1 cellular context compared by ENCODE assay signal in genomic region chr12:110449799-110450497, GRCh38.
TF ChIP-seq lines count a peak whose summit lies in the region.

ARPC3 (minus strand) TSS chr12:110450337; CDS start chr12:110450260, 77 bp downstream.

TF ChIP-seq in GM12878, 131 proteins besides CTCF, POLR2A, EP300 and RAD21 (continued from another document):
- peak; percentile 59 for TF ChIP-seq RUNX3 (IDR thresholded peaks at IDR 0.05; ENCODE audit: low read length)
- TF ChIP-seq NBN (IDR thresholded peaks at IDR 0.05) = peak; percentile 82
- peak; percentile 43; the same call in 1 of the 2 replicates for TF ChIP-seq CHD2 (IDR thresholded peaks at IDR 0.05; ENCODE audit: borderline replicate concordance, low read depth, low read length)
- no peak for TF ChIP-seq CHD1 (IDR thresholded peaks at IDR 0.05; ENCODE audit: low read depth, low read length)
- peak; percentile 48; the same call in 1 of the 2 replicates for TF ChIP-seq HCFC1 (IDR thresholded peaks at IDR 0.05; ENCODE audit: low read length)
- peak; percentile 73; the same call in 1 of the 2 replicates for TF ChIP-seq PAX5 (IDR thresholded peaks at IDR 0.05; ENCODE audit: borderline replicate concordance, low read depth, low read length)
- TF ChIP-seq BCL11A (IDR thresholded peaks at IDR 0.05; ENCODE audit: low read depth, low read length) = no peak
- TF ChIP-seq, protein P1, sequence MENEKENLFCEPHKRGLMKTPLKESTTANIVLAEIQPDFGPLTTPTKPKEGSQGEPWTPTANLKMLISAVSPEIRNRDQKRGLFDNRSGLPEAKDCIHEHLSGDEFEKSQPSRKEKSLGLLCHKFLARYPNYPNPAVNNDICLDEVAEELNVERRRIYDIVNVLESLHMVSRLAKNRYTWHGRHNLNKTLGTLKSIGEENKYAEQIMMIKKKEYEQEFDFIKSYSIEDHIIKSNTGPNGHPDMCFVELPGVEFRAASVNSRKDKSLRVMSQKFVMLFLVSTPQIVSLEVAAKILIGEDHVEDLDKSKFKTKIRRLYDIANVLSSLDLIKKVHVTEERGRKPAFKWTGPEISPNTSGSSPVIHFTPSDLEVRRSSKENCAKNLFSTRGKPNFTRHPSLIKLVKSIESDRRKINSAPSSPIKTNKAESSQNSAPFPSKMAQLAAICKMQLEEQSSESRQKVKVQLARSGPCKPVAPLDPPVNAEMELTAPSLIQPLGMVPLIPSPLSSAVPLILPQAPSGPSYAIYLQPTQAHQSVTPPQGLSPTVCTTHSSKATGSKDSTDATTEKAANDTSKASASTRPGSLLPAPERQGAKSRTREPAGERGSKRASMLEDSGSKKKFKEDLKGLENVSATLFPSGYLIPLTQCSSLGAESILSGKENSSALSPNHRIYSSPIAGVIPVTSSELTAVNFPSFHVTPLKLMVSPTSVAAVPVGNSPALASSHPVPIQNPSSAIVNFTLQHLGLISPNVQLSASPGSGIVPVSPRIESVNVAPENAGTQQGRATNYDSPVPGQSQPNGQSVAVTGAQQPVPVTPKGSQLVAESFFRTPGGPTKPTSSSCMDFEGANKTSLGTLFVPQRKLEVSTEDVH (IDR thresholded peaks at IDR 0.05; ENCODE audit: low read depth, partially characterized antibody) = peak; percentile 81
- 0 out of 2 replicates have a peak, but pooled peaks have one; percentile 13 for TF ChIP-seq NR2F1 (conservative IDR thresholded peaks at IDR 0.05)
- TF ChIP-seq EED (IDR thresholded peaks at IDR 0.05; ENCODE audit: low read depth) = no peak; the same call in 1 of the 2 replicates
- no peak; the same call in 1 of the 2 replicates for TF ChIP-seq TARDBP (IDR thresholded peaks at IDR 0.05; ENCODE audit: borderline replicate concordance)
- no peak for TF ChIP-seq CBX3 (IDR thresholded peaks at IDR 0.05; ENCODE audit: borderline replicate concordance, low read depth)
- no peak for TF ChIP-seq SREBF1 (IDR thresholded peaks at IDR 0.05; ENCODE audit: low read length)
- TF ChIP-seq SPI1 (IDR thresholded peaks at IDR 0.05; ENCODE audit: borderline replicate concordance, insufficient read depth, low read depth, low read length) = peak; percentile 92
- peak; percentile 54; the same call in 1 of the 2 replicates for TF ChIP-seq BACH1 (IDR thresholded peaks at IDR 0.05; ENCODE audit: borderline replicate concordance)
- TF ChIP-seq RFX5 (IDR thresholded peaks at IDR 0.05; ENCODE audit: low read depth, low read length) = 0 out of 2 replicates have a peak, but pooled peaks have one; percentile 10
- TF ChIP-seq BRCA1 (IDR thresholded peaks at IDR 0.05; ENCODE audit: low read depth, low read length) = no peak
- TF ChIP-seq, protein P2, sequence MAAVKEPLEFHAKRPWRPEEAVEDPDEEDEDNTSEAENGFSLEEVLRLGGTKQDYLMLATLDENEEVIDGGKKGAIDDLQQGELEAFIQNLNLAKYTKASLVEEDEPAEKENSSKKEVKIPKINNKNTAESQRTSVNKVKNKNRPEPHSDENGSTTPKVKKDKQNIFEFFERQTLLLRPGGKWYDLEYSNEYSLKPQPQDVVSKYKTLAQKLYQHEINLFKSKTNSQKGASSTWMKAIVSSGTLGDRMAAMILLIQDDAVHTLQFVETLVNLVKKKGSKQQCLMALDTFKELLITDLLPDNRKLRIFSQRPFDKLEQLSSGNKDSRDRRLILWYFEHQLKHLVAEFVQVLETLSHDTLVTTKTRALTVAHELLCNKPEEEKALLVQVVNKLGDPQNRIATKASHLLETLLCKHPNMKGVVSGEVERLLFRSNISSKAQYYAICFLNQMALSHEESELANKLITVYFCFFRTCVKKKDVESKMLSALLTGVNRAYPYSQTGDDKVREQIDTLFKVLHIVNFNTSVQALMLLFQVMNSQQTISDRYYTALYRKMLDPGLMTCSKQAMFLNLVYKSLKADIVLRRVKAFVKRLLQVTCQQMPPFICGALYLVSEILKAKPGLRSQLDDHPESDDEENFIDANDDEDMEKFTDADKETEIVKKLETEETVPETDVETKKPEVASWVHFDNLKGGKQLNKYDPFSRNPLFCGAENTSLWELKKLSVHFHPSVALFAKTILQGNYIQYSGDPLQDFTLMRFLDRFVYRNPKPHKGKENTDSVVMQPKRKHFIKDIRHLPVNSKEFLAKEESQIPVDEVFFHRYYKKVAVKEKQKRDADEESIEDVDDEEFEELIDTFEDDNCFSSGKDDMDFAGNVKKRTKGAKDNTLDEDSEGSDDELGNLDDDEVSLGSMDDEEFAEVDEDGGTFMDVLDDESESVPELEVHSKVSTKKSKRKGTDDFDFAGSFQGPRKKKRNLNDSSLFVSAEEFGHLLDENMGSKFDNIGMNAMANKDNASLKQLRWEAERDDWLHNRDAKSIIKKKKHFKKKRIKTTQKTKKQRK (IDR thresholded peaks at IDR 0.05; ENCODE audit: low read depth, low read length) = no peak
- TF ChIP-seq SMC3 (IDR thresholded peaks at IDR 0.05; ENCODE audit: borderline replicate concordance, low read length) = peak; percentile 70
- TF ChIP-seq ASH2L (IDR thresholded peaks at IDR 0.05; ENCODE audit: borderline replicate concordance, low read depth) = 0 out of 2 replicates have a peak, but pooled peaks have one; percentile 41
- peak; percentile 93; the same call in 1 of the 2 replicates for TF ChIP-seq HDGF (IDR thresholded peaks at IDR 0.05)
- TF ChIP-seq, protein P3, sequence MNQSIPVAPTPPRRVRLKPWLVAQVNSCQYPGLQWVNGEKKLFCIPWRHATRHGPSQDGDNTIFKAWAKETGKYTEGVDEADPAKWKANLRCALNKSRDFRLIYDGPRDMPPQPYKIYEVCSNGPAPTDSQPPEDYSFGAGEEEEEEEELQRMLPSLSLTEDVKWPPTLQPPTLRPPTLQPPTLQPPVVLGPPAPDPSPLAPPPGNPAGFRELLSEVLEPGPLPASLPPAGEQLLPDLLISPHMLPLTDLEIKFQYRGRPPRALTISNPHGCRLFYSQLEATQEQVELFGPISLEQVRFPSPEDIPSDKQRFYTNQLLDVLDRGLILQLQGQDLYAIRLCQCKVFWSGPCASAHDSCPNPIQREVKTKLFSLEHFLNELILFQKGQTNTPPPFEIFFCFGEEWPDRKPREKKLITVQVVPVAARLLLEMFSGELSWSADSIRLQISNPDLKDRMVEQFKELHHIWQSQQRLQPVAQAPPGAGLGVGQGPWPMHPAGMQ (IDR thresholded peaks at IDR 0.05; ENCODE audit: borderline replicate concordance) = no peak
- TF ChIP-seq MYB (IDR thresholded peaks at IDR 0.05; ENCODE audit: borderline replicate concordance, low read depth, low read length) = no peak
- TF ChIP-seq DPF2 (IDR thresholded peaks at IDR 0.05) = peak; percentile 55; the same call in 1 of the 2 replicates
- TF ChIP-seq JUND (IDR thresholded peaks at IDR 0.05; ENCODE audit: low read depth, low read length) = no peak
- peak; percentile 61 for TF ChIP-seq SP1 (IDR thresholded peaks at IDR 0.05; ENCODE audit: low read depth, low read length)
- TF ChIP-seq FOXK2 (IDR thresholded peaks at IDR 0.05) = no peak
- TF ChIP-seq CREB1 (IDR thresholded peaks at IDR 0.05; ENCODE audit: low read depth) = peak; percentile 78
- TF ChIP-seq POU2F2 (IDR thresholded peaks at IDR 0.05; ENCODE audit: borderline replicate concordance, low read depth, low read length) = peak; percentile 48; the same call in 1 of the 3 replicates
- TF ChIP-seq SRF (IDR thresholded peaks at IDR 0.05; ENCODE audit: low read depth in 2 of 2, low read length in 2 of 2) = peak in 1 of 2 experiments; percentile 62; a peak in 2 of 4 replicates
- TF ChIP-seq RAD51 (IDR thresholded peaks at IDR 0.05) = no peak
- TF ChIP-seq TAF1 (IDR thresholded peaks at IDR 0.05; ENCODE audit: borderline replicate concordance, low read depth, low read length) = peak; percentile 81
- TF ChIP-seq SMAD1 (IDR thresholded peaks at IDR 0.05; ENCODE audit: low read depth, partially characterized antibody) = peak; percentile 45
- peak; percentile 62 for TF ChIP-seq KLF5 (IDR thresholded peaks at IDR 0.05; ENCODE audit: partially characterized antibody)
- TF ChIP-seq, protein P4, sequence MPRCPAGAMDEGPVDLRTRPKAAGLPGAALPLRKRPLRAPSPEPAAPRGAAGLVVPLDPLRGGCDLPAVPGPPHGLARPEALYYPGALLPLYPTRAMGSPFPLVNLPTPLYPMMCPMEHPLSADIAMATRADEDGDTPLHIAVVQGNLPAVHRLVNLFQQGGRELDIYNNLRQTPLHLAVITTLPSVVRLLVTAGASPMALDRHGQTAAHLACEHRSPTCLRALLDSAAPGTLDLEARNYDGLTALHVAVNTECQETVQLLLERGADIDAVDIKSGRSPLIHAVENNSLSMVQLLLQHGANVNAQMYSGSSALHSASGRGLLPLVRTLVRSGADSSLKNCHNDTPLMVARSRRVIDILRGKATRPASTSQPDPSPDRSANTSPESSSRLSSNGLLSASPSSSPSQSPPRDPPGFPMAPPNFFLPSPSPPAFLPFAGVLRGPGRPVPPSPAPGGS (IDR thresholded peaks at IDR 0.05; ENCODE audit: borderline replicate concordance, insufficient read depth, low read depth, low read length, poor library complexity, severe bottlenecking) = peak; percentile 9
- peak; percentile 73; the same call in 1 of the 2 replicates for TF ChIP-seq CBX5 (IDR thresholded peaks at IDR 0.05; ENCODE audit: low read depth)
- peak; percentile 44; the same call in 1 of the 2 replicates for TF ChIP-seq SIN3A (IDR thresholded peaks at IDR 0.05; ENCODE audit: low read depth, low read length)
- TF ChIP-seq MEF2A (IDR thresholded peaks at IDR 0.05; ENCODE audit: insufficient read depth, low read depth, low read length) = 0 out of 2 replicates have a peak, but pooled peaks have one; percentile 69
- no peak for TF ChIP-seq STAT1 (conservative IDR thresholded peaks at IDR 0.05)
- 0 out of 2 replicates have a peak, but pooled peaks have one; percentile 80 for TF ChIP-seq RCOR1 (conservative IDR thresholded peaks at IDR 0.05; ENCODE audit: low read depth, low read length)
- TF ChIP-seq, protein P5, sequence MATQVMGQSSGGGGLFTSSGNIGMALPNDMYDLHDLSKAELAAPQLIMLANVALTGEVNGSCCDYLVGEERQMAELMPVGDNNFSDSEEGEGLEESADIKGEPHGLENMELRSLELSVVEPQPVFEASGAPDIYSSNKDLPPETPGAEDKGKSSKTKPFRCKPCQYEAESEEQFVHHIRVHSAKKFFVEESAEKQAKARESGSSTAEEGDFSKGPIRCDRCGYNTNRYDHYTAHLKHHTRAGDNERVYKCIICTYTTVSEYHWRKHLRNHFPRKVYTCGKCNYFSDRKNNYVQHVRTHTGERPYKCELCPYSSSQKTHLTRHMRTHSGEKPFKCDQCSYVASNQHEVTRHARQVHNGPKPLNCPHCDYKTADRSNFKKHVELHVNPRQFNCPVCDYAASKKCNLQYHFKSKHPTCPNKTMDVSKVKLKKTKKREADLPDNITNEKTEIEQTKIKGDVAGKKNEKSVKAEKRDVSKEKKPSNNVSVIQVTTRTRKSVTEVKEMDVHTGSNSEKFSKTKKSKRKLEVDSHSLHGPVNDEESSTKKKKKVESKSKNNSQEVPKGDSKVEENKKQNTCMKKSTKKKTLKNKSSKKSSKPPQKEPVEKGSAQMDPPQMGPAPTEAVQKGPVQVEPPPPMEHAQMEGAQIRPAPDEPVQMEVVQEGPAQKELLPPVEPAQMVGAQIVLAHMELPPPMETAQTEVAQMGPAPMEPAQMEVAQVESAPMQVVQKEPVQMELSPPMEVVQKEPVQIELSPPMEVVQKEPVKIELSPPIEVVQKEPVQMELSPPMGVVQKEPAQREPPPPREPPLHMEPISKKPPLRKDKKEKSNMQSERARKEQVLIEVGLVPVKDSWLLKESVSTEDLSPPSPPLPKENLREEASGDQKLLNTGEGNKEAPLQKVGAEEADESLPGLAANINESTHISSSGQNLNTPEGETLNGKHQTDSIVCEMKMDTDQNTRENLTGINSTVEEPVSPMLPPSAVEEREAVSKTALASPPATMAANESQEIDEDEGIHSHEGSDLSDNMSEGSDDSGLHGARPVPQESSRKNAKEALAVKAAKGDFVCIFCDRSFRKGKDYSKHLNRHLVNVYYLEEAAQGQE (IDR thresholded peaks at IDR 0.05; ENCODE audit: low read depth, low read length) = no peak
